ENCODE assay signal across 18 cellular contexts in genomic region chr16:70677499-70678120, GRCh38. TPM values are rescaled to one million over a fixed set of nuclear protein-coding genes. Genes with fewer than 3 reads are reported as not detected.
A peak's percentile ranks its signal among the peaks of the same experiment; 100 is the strongest.
DNase-seq lines count a peak whose midpoint lies in the region; ATAC-seq and TF ChIP-seq lines count a peak whose summit lies in the region.
"Had no signal": no experiment of that assay in that cellular context is flagged by ENCODE, and none has a peak within 500 bp of the region (broad histone marks: within the 10 kb centered on the region; RNA-seq: fewer than 3 reads in every experiment).

No MANE protein-coding gene starts in this region.

- 86% methylated on average over 15 of the region's 15 CpGs for WGBS in right cardiac atrium

- H3K27ac Mint-ChIP-seq in GM23338 = 0 out of 2 replicates have a peak overlapping the region, but pooled peaks have one; percentile 44

- peaks cover 14% of the 10 kb centered on the region for H3K4me1 Mint-ChIP-seq in GM23338

- ATAC-seq in GM23338 (no peak), right cardiac atrium (no peak), gastrocnemius medialis (no peak), HG02642 (IDR thresholded peaks at IDR 0.05; ENCODE audit: poor library complexity, unreplicated experiment) (no peak)
- ATAC-seq: A549, GM12878, Panc1 had no signal

- no peak overlapping the region for H3K4me3 ChIP-seq in GM23338
- H3K4me3 ChIP-seq in right cardiac atrium (ENCODE audit: low read length) = no peak overlapping the region
- no peak overlapping the region for H3K4me3 ChIP-seq in gastrocnemius medialis
- H3K4me3 ChIP-seq: A549; BLaER1 treated with 17β-estradiol and CSF1 and Interleukin-3, amounts not matched to agents 10 nM and 100 nM; GM12878 had no signal

- peaks cover 5% of the 10 kb centered on the region; the same call in 1 of the 2 replicates for H3F3A ChIP-seq in GM23338 (replicated peaks; ENCODE audit: low read depth)

- H3K36me3 ChIP-seq in GM23338 (ENCODE audit: insufficient read depth) = no peaks in the 10 kb centered on the region
- peaks cover 0 to 68% of the 10 kb centered on the region in 2 donors for H3K36me3 ChIP-seq in gastrocnemius medialis

- no peaks in the 10 kb centered on the region; the same call in 1 of the 2 replicates for H4K20me1 ChIP-seq in GM23338 (replicated peaks; ENCODE audit: insufficient read depth)

- H3K27me3 ChIP-seq in GM23338 (ENCODE audit: insufficient read depth) = no peaks in the 10 kb centered on the region
- H3K27me3 ChIP-seq in right cardiac atrium (ENCODE audit: control insufficient read depth, insufficient read depth) = no peaks in the 10 kb centered on the region
- H3K27me3 ChIP-seq in gastrocnemius medialis = no peaks in the 10 kb centered on the region
- H3K27me3 ChIP-seq: BLaER1 treated with 17β-estradiol and CSF1 and Interleukin-3, amounts not matched to agents 10 nM and 100 nM had no signal

- H2AFZ ChIP-seq in GM23338 = no peak overlapping the region

- H3K9me2 ChIP-seq in GM23338 (ENCODE audit: insufficient read depth) = no peaks in the 10 kb centered on the region

- H3K9me3 ChIP-seq in right cardiac atrium (ENCODE audit: control insufficient read depth, low read length) (no peaks in the 10 kb centered on the region), gastrocnemius medialis (no peaks in the 10 kb centered on the region)
- H3K9me3 ChIP-seq: A549; BLaER1 treated with 17β-estradiol and CSF1 and Interleukin-3, amounts not matched to agents 10 nM and 100 nM had no signal

- TF ChIP-seq CTCF in GM23338 (conservative IDR thresholded peaks at IDR 0.05; ENCODE audit: low read depth in 2 of 2) (no peak), gastrocnemius medialis (IDR thresholded peaks at IDR 0.05 in 4 of 5, conservative IDR thresholded peaks at IDR 0.05 in 1 of 5) (no peak)

- no peaks in the 10 kb centered on the region for H3K9me3 Mint-ChIP-seq in GM23338

- H3K4me2 ChIP-seq in GM23338 = no peak overlapping the region
- H3K4me2 ChIP-seq: A549; BLaER1 treated with 17β-estradiol and CSF1 and Interleukin-3, amounts not matched to agents 10 nM and 100 nM had no signal

- peaks cover 12% of the 10 kb centered on the region; the same call in 2 of the 3 replicates for H3K36me3 Mint-ChIP-seq in GM23338 (ENCODE audit: low read depth)

- intact Hi-C loops in right cardiac atrium (cut with DNase I) = loop anchor here in 1 of 4 donors (5.0 kb wide), 1 partner anchor 90 kb away; no protein-coding TSS in a partner anchor
- intact Hi-C loops in gastrocnemius medialis (cut with DNase I; ENCODE audit: low total_unique reads) = no loop called here

- in situ Hi-C loops in gastrocnemius medialis (cut with MboI; ENCODE audit: low sequenced_read_pairs in 4 of 4) = loop anchor here in 1 of 4 donors (10.0 kb wide), 1 partner anchor 97 kb away; no protein-coding TSS in a partner anchor

- no peak for DNase-seq in GM23338 (ENCODE audit: low spot score)
- peak in 2 of 3 donors; percentile 12 to 49 for DNase-seq in right cardiac atrium
- no peak for DNase-seq in gastrocnemius medialis
- no peak for DNase-seq in NCI-H226
- DNase-seq in stimulated activated CD4-positive, alpha-beta T cell treated with anti-CD3 and anti-CD28 coated beads, Interleukin-15, amount 100 ng/mL, for 24 hours = no peak
- no peak for DNase-seq in NCI-H1105 treated with DMSO at 0.1 percent for 48 hours (lab: John Stamatoyannopoulos, UW)
- DNase-seq: DND-41, KG1, NCI-H1436 treated with DMSO at 0.1 percent for 48 hours, NCI-H2081 treated with DMSO at 0.1 percent for 48 hours, NCI-H524, SHP77 had no signal

- no peaks in the 10 kb centered on the region for H3K79me2 ChIP-seq in GM23338 (replicated peaks; ENCODE audit: insufficient read depth)

- no peak overlapping the region for H3K4me3 Mint-ChIP-seq in GM23338

- TF ChIP-seq POLR2A in gastrocnemius medialis (IDR thresholded peaks at IDR 0.05) = no peak

- peaks cover 8% of the 10 kb centered on the region for H3K27me3 Mint-ChIP-seq in GM23338 (ENCODE audit: insufficient read depth, low read depth, poor library complexity)

- H3K4me1 ChIP-seq in GM23338 (ENCODE audit: insufficient read depth) = peaks cover 7% of the 10 kb centered on the region
- peaks cover 9% of the 10 kb centered on the region for H3K4me1 ChIP-seq in right cardiac atrium (ENCODE audit: control insufficient read depth, insufficient read depth, low read length)
- peaks cover 13 to 24% of the 10 kb centered on the region in 2 donors for H3K4me1 ChIP-seq in gastrocnemius medialis

- H3K27ac ChIP-seq in GM23338 (ENCODE audit: low read depth) (no peak overlapping the region), angular gyrus (ENCODE audit: low read depth, low read length) (peak overlapping the region; percentile 70), right cardiac atrium (ENCODE audit: low read length) (no peak overlapping the region), gastrocnemius medialis (peak overlapping the region in 3 of 4 donors; percentile 3 to 59 (median 40))

TF ChIP-seq in GM23338, 12 proteins besides CTCF, POLR2A, EP300 and RAD21 (continues in another document):
- TF ChIP-seq POLR2AphosphoS5 (IDR thresholded peaks at IDR 0.05; ENCODE audit: low read depth) (no peak), ZNF462 (CRISPR knock-in tag; IDR thresholded peaks at IDR 0.05) (no peak)

RNA-seq across cellular contexts. Expression of gene MTSS2, which starts 8.2 kb away (rescaled TPM):
- total RNA-seq in GM23338 (2014; rRNA removed; shearing (Covaris generic)) = 16.5 and 19.6 TPM in 2 replicates
- 1.6 and 1.9 TPM in 2 replicates for polyA plus RNA-seq in GM23338 (2016; fragmentation: Nextera tagmentation; extraction: Ambion mirVana)
- 10 to 100 TPM; 60.4 to 71.2 (median 67.7) TPM for total RNA-seq in right cardiac atrium
- polyA plus RNA-seq in right cardiac atrium = 47.5 TPM
- 100 to 1,000 TPM in 1 of 4 donors, 10 to 100 TPM in 3; 42.6 to 160 (median 93.9) TPM for total RNA-seq in gastrocnemius medialis

RNA-seq across cellular contexts. Expression of gene IL34, which starts 31.3 kb away (rescaled TPM):
- 4.6 and 6.6 TPM in 2 replicates for total RNA-seq in GM23338 (2014; rRNA removed; shearing (Covaris generic))
- 3.1 and 4.3 TPM in 2 replicates for polyA plus RNA-seq in GM23338 (2016; fragmentation: Nextera tagmentation; extraction: Ambion mirVana)
- 1 to 10 TPM in 2 of 4 donors, under 1 TPM in 2; 0.74 to 2.1 (median 1.5) TPM for total RNA-seq in right cardiac atrium
- polyA plus RNA-seq in right cardiac atrium = 1.9 TPM
- total RNA-seq in gastrocnemius medialis = 10 to 100 TPM in 3 of 4 donors, under 1 TPM in 1; 0.71 to 93.0 (median 22.1) TPM
- total RNA-seq: GM12878 had no signal

Comparison
In these comparisons a context has a peak if more than half of its experiments do, and no peak if none do; other contexts are left out.
1. DNase-seq: peak in right cardiac atrium (2 of 3); none in GM23338 (single experiment), gastrocnemius medialis (0 of 2), NCI-H226 (single experiment), stimulated activated CD4-positive, alpha-beta T cell treated with anti-CD3 and anti-CD28 coated beads, Interleukin-15, amount 100 ng/mL, for 24 hours (single experiment) and NCI-H1105 treated with DMSO at 0.1 percent for 48 hours (single experiment).
2. H3K27ac ChIP-seq: peak in angular gyrus (single experiment) and gastrocnemius medialis (3 of 4); none in GM23338 (single experiment) and right cardiac atrium (single experiment).